In genomic region chr22:32753591-32753990, GRCh38 we compare ENCODE assay signal across 1 cellular context.
TF ChIP-seq lines count a peak whose summit lies in the region.

No MANE protein-coding gene starts in this region.

TF ChIP-seq in IMR-90, 13 proteins besides CTCF, POLR2A, EP300 and RAD21 (continued from another document):
- no peak for TF ChIP-seq USF2 (IDR thresholded peaks at IDR 0.05; ENCODE audit: low read depth, low read length)
- TF ChIP-seq CEBPB (IDR thresholded peaks at IDR 0.05; ENCODE audit: low read depth, low read length) = no peak
- TF ChIP-seq RCOR1 (IDR thresholded peaks at IDR 0.05; ENCODE audit: insufficient replicate concordance, low read length) = no peak
- TF ChIP-seq BHLHE40 (IDR thresholded peaks at IDR 0.05; ENCODE audit: low read depth, low read length) = no peak
- no peak for TF ChIP-seq CHD1 (IDR thresholded peaks at IDR 0.05; ENCODE audit: low read depth, low read length)
